In genomic region chr11:65504671-65505433, GRCh38 we compare ENCODE assay signal across 1 cellular context.
TF ChIP-seq lines count a peak whose summit lies in the region.

No MANE protein-coding gene starts in this region.

TF ChIP-seq in WTC11, 78 proteins besides CTCF, POLR2A, EP300 and RAD21 (continued from another document):
- no peak for TF ChIP-seq SOX15 (CRISPR knock-in tag; IDR thresholded peaks at IDR 0.05)
- peak; percentile 83 for TF ChIP-seq PRRX2 (CRISPR knock-in tag; IDR thresholded peaks at IDR 0.05)
- TF ChIP-seq ZNF416 (CRISPR knock-in tag; IDR thresholded peaks at IDR 0.05): peak; percentile 91
- no peak for TF ChIP-seq E2F1 (CRISPR knock-in tag; IDR thresholded peaks at IDR 0.05)
- no peak for TF ChIP-seq CDX4 (CRISPR knock-in tag; IDR thresholded peaks at IDR 0.05; ENCODE audit: borderline replicate concordance)
- no peak for TF ChIP-seq ATF1 (CRISPR knock-in tag; IDR thresholded peaks at IDR 0.05)
- no peak for TF ChIP-seq ZNF232 (CRISPR knock-in tag; IDR thresholded peaks at IDR 0.05)
- TF ChIP-seq, protein P1, sequence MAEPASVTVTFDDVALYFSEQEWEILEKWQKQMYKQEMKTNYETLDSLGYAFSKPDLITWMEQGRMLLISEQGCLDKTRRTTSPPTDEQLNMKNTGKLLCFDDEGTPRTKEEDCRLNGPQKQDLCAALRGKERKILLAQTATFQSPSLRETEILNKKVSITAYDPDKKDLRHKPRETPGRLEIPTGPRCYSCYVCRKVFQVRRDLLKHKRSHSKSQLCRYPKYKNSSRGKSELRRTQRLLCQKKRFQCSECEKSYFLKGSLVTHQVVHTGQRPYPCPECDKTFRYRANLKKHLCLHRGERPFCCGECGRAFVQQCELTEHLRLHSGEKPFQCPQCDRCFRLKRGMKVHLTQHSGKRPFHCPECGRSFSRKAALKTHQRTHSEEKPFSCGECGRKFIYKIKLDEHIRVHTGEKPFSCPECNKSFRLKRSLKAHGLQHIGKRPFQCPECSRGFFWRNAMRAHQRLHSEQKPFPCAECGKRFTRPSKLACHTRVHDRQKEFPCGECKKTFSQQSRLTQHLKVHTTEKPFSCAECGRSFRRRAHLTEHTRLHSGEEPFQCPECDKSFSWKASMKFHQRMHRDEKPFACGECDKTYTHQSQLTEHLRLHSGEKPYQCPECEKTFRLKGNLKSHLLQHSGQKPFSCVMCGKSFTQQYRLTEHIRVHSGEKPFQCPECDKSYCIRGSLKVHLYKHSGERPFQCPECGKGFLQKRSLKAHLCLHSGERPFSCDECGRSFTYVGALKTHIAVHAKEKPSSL (CRISPR knock-in tag; conservative IDR thresholded peaks at IDR 0.05): peak; percentile 50; the same call in 1 of the 2 replicates
- TF ChIP-seq, protein P2, sequence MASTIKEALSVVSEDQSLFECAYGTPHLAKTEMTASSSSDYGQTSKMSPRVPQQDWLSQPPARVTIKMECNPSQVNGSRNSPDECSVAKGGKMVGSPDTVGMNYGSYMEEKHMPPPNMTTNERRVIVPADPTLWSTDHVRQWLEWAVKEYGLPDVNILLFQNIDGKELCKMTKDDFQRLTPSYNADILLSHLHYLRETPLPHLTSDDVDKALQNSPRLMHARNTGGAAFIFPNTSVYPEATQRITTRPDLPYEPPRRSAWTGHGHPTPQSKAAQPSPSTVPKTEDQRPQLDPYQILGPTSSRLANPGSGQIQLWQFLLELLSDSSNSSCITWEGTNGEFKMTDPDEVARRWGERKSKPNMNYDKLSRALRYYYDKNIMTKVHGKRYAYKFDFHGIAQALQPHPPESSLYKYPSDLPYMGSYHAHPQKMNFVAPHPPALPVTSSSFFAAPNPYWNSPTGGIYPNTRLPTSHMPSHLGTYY (CRISPR knock-in tag; IDR thresholded peaks at IDR 0.05): peak; percentile 89
- peak; percentile 82 for TF ChIP-seq NFATC4 (CRISPR knock-in tag; IDR thresholded peaks at IDR 0.05)
- no peak for TF ChIP-seq CBFB (CRISPR knock-in tag; IDR thresholded peaks at IDR 0.05; ENCODE audit: low read depth)
- TF ChIP-seq E2F5 (CRISPR knock-in tag; IDR thresholded peaks at IDR 0.05): no peak
